Comparison of ENCODE assay signal across 11 cellular contexts in the genomic region with DNA sequence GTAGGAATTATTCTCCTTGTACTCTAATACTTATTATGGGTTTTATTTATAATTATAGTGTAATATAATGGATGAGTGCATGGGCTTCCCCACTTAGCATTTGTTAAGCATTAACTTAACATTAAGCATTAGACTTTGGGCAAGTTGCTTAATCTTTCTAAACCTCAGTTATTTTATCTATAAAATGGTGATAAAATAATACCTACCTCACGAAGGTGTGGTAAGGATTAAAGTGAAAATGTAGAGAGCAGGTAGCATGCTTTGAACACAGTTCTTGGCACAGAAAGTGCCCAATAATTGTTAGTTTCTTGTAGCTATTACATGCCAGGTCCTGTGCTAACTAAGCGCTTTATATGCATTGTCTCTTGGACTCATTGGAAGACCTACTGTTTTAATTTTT. TPM values are rescaled to one million over a fixed set of nuclear protein-coding genes. Genes with fewer than 3 reads are reported as not detected.
DNase-seq lines count a peak whose midpoint lies in the region; ATAC-seq, FAIRE-seq and TF ChIP-seq lines count a peak whose summit lies in the region.
"Had no signal": no experiment of that assay in that cellular context is flagged by ENCODE, and none has a peak within 500 bp of the region (broad histone marks: within the 10 kb centered on the region; RNA-seq: fewer than 3 reads in every experiment).

No MANE protein-coding gene starts in this region.

- H3K27ac Mint-ChIP-seq in CD8-positive, alpha-beta memory T cell: no peak overlapping the region
- H3K27ac Mint-ChIP-seq in nephron: peak overlapping the region in 2 of 3 experiments; percentile 56 to 65

- no peak overlapping the region for H2AFZ ChIP-seq in Karpas-422 (ENCODE audit: low read length)

- H3K36me3 ChIP-seq in CD8-positive, alpha-beta memory T cell (ENCODE audit: insufficient read depth, low read length): no peaks in the 10 kb centered on the region
- peaks cover 45% of the 10 kb centered on the region for H3K36me3 ChIP-seq in Karpas-422 (ENCODE audit: insufficient read depth, low read length)
- no peaks in the 10 kb centered on the region for H3K36me3 ChIP-seq in ectodermal cell (ENCODE audit: control insufficient read depth, insufficient read depth, low read length)

- peaks cover 79% of the 10 kb centered on the region for H3K79me2 ChIP-seq in Karpas-422 (ENCODE audit: low read length)

- peaks cover 71% of the 10 kb centered on the region for H4K20me1 ChIP-seq in Karpas-422 (ENCODE audit: insufficient read depth, low read depth, low read length)

- H3K27me3 ChIP-seq in CD8-positive, alpha-beta memory T cell (ENCODE audit: insufficient read depth, low read length, poor library complexity, severe bottlenecking): no peaks in the 10 kb centered on the region
- H3K27me3 ChIP-seq in Karpas-422 (ENCODE audit: low read length) (no peaks in the 10 kb centered on the region), ectodermal cell (ENCODE audit: control insufficient read depth, insufficient read depth, low read length, poor library complexity, severe bottlenecking) (no peaks in the 10 kb centered on the region)

- peaks cover 0 to 3% of the 10 kb centered on the region in 2 donors for H3K27me3 Mint-ChIP-seq in CD8-positive, alpha-beta memory T cell
- no peaks in the 10 kb centered on the region for H3K27me3 Mint-ChIP-seq in nephron (ENCODE audit: low read depth)

- FAIRE-seq in GM12891 (lab: Jason Lieb, UNC): no peak
- FAIRE-seq: GM18507 had no signal

- TF ChIP-seq CTCF in nephron (IDR thresholded peaks at IDR 0.05; ENCODE audit: unreplicated experiment in 3 of 3): no peak

- peak overlapping the region in 1 of 7 donors; percentile 82 for H3K4me3 Mint-ChIP-seq in CD8-positive, alpha-beta memory T cell
- peak overlapping the region; percentile 73 to 78 (median 75) for H3K4me3 Mint-ChIP-seq in nephron

- POLR2A ChIA-PET in CD8-positive, alpha-beta memory T cell (lab: Charles Lee): no interaction called here

- peaks cover 0 to 1% (median 0%) of the 10 kb centered on the region in 5 donors for H3K9me3 Mint-ChIP-seq in CD8-positive, alpha-beta memory T cell
- no peaks in the 10 kb centered on the region for H3K9me3 Mint-ChIP-seq in nephron

- peaks cover 4 to 31% (median 4%) of the 10 kb centered on the region in 3 donors for H3K36me3 Mint-ChIP-seq in CD8-positive, alpha-beta memory T cell
- peaks cover 20% of the 10 kb centered on the region for H3K36me3 Mint-ChIP-seq in nephron (ENCODE audit: low read depth)

- 93 to 95% methylated on average over 2 of the region's 2 CpGs for WGBS in ectodermal cell, 2 experiments

- H3K27ac ChIP-seq in CD8-positive, alpha-beta memory T cell (ENCODE audit: low read depth, low read length): peak overlapping the region; percentile 1
- H3K27ac ChIP-seq in Karpas-422 (ENCODE audit: low read length): peak overlapping the region; percentile 15
- no peak overlapping the region for H3K27ac ChIP-seq in ectodermal cell (ENCODE audit: insufficient read depth, low read depth, low read length, poor library complexity, severe bottlenecking)

- H3K9me2 ChIP-seq in Karpas-422 (replicated peaks; ENCODE audit: insufficient read depth, low read length): no peaks in the 10 kb centered on the region

- peaks cover 30 to 39% (median 33%) of the 10 kb centered on the region in 3 donors for H3K4me1 Mint-ChIP-seq in CD8-positive, alpha-beta memory T cell
- H3K4me1 Mint-ChIP-seq in nephron: peaks cover 35% of the 10 kb centered on the region

- peak overlapping the region; percentile 96 for H3K4me2 ChIP-seq in Karpas-422 (ENCODE audit: low read depth, low read length, poor library complexity, severe bottlenecking)

- H3K4me1 ChIP-seq in CD8-positive, alpha-beta memory T cell (ENCODE audit: insufficient read depth, low read length): peaks cover 29% of the 10 kb centered on the region
- H3K4me1 ChIP-seq in Karpas-422 (ENCODE audit: low read length): peaks cover 75% of the 10 kb centered on the region
- peaks cover 14% of the 10 kb centered on the region for H3K4me1 ChIP-seq in ectodermal cell (ENCODE audit: control insufficient read depth, insufficient read depth, low read length)

- ATAC-seq in HG03175 (IDR thresholded peaks at IDR 0.05; ENCODE audit: unreplicated experiment): no peak

- no peaks in the 10 kb centered on the region for H3K9me3 ChIP-seq in CD8-positive, alpha-beta memory T cell (ENCODE audit: low read length)
- H3K9me3 ChIP-seq in Karpas-422 (ENCODE audit: low read length): no peaks in the 10 kb centered on the region
- no peaks in the 10 kb centered on the region for H3K9me3 ChIP-seq in ectodermal cell (ENCODE audit: control insufficient read depth, low read length)

- peak overlapping the region; percentile 82 for H3K9ac ChIP-seq in Karpas-422 (ENCODE audit: low read length)

- DNase-seq in CD8-positive, alpha-beta memory T cell: no peak
- DNase-seq in Karpas-422 (no peak), AG20443 (ENCODE audit: low spot score) (no peak), GM12891 (ENCODE audit: insufficient read length, low spot score) (no peak)
- no peak for DNase-seq in activated effector memory CD4-positive, alpha-beta T cell treated with anti-CD3 and anti-CD28 coated beads, Interleukin-2, amount 50 U/mL, for 16 hours
- DNase-seq: Calu3, kidney glomerular epithelial cell had no signal

- CTCF ChIA-PET in CD8-positive, alpha-beta memory T cell (lab: Charles Lee): no interaction called here

- H3K4me3 ChIP-seq in CD8-positive, alpha-beta memory T cell (ENCODE audit: low read length): no peak overlapping the region
- H3K4me3 ChIP-seq in Karpas-422 (ENCODE audit: low read length): peak overlapping the region; percentile 85
- H3K4me3 ChIP-seq in ectodermal cell (ENCODE audit: insufficient read depth, low read depth, low read length): peak overlapping the region; percentile 74

- TF ChIP-seq POLR2A in GM12891 (IDR thresholded peaks at IDR 0.05; ENCODE audit: low read depth, low read length): no peak

TF ChIP-seq in GM12891, 5 proteins besides CTCF, POLR2A, EP300 and RAD21:
- TF ChIP-seq PAX5 (IDR thresholded peaks at IDR 0.05; ENCODE audit: insufficient read depth, low read length, severe bottlenecking) (no peak), POU2F2 (IDR thresholded peaks at IDR 0.05; ENCODE audit: low read depth, low read length) (no peak), SPI1 (IDR thresholded peaks at IDR 0.05; ENCODE audit: low read depth, low read length) (no peak), POLR2AphosphoS5 (IDR thresholded peaks at IDR 0.05; ENCODE audit: low read depth, low read length) (no peak), TAF1 (IDR thresholded peaks at IDR 0.05; ENCODE audit: low read depth, low read length) (no peak)

RNA-seq across cellular contexts. Expression of a gene that starts 2.6 kb away (rescaled TPM):
- 10 to 100 TPM; 26.8 to 29.1 TPM for total RNA-seq in CD8-positive, alpha-beta memory T cell
- 22.4 TPM for polyA plus RNA-seq in CD8-positive, alpha-beta memory T cell
- 158 and 345 TPM in 2 replicates for total RNA-seq in Karpas-422 (2014; rRNA removed; shearing (Covaris generic); ENCODE audit: low replicate concordance)
- polyA plus RNA-seq in ectodermal cell (2013, experiment 1 of 4): 166 TPM
- polyA plus RNA-seq in ectodermal cell (2013, experiment 2 of 4): 122 TPM
- 88.9 TPM for polyA plus RNA-seq in ectodermal cell (2013, experiment 3 of 4)
- polyA plus RNA-seq in ectodermal cell (2013, experiment 4 of 4): 94.1 TPM
- polyA plus RNA-seq in GM12891 (2012; ENCODE audit: low read depth, missing spikeins): 16.9 TPM

RNA-seq across cellular contexts. Expression of a gene that starts 48.7 kb away (rescaled TPM):
- not detected for total RNA-seq in CD8-positive, alpha-beta memory T cell
- not detected for polyA plus RNA-seq in CD8-positive, alpha-beta memory T cell
- not detected in 2 replicates for total RNA-seq in Karpas-422 (2014; rRNA removed; shearing (Covaris generic); ENCODE audit: low replicate concordance)
- polyA plus RNA-seq in ectodermal cell (2013, experiment 1 of 4): 147 TPM
- 123 TPM for polyA plus RNA-seq in ectodermal cell (2013, experiment 2 of 4)
- polyA plus RNA-seq in ectodermal cell (2013, experiment 3 of 4): 102 TPM
- polyA plus RNA-seq in ectodermal cell (2013, experiment 4 of 4): 111 TPM
- not detected for polyA plus RNA-seq in GM12891 (2012; ENCODE audit: low read depth, missing spikeins)

Comparison
In these comparisons a context has a peak if more than half of its experiments do, and no peak if none do; other contexts are left out.
1. H3K27ac Mint-ChIP-seq: peak in nephron (2 of 3); none in CD8-positive, alpha-beta memory T cell (0 of 8).